Comparison of ENCODE assay signal across 22 cellular contexts in the genomic region with DNA sequence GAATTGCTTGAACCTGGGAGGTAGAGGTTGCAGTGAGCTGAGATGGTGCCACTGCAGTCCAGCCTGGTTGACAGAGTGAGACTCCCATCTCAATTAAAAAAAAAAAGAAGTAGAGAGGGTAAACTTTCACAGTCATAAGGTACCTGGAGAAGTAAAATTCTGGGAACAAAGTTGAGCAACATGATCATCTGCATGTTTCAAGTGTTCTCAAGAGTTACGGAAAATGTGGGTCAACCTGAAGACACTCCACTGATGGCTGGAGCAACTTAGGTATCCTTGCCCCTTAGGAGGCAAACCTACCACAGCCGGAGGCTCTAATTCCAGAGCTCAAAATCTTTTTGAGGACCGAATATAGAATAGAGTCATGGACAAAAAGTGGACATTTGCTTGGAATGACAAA.
"Had no signal": no experiment of that assay in that cellular context is flagged by ENCODE, and none has a peak within 500 bp of the region (broad histone marks: within the 10 kb centered on the region; RNA-seq: fewer than 3 reads in every experiment).

No MANE protein-coding gene starts in this region.

- DNase-seq: colonic mucosa; cortex of kidney; dermis blood vessel endothelial cell; dorsolateral prefrontal cortex; effector CD4-positive, alpha-beta T cell; effector CD8-positive, alpha-beta T cell; effector memory CD4-positive, alpha-beta T cell; effector memory CD8-positive, alpha-beta T cell; endodermal cell; erythroblast; esophagus squamous epithelium; foreskin fibroblast; foreskin keratinocyte; foreskin melanocyte; gastrocnemius medialis; glutamatergic neuron; head of caudate nucleus had no signal

- H3K4me1 ChIP-seq: colonic mucosa, esophagus muscularis mucosa, foreskin keratinocyte, gastrocnemius medialis, gastroesophageal sphincter had no signal

- H3K4me3 ChIP-seq: colonic mucosa, coronary artery, dorsolateral prefrontal cortex, esophagus muscularis mucosa, esophagus squamous epithelium, gastrocnemius medialis, gastroesophageal sphincter had no signal

- H3K27me3 ChIP-seq: colonic mucosa, dorsolateral prefrontal cortex, esophagus muscularis mucosa, esophagus squamous epithelium, foreskin keratinocyte, gastrocnemius medialis, gastroesophageal sphincter had no signal

- H3K9me3 ChIP-seq: colonic mucosa, esophagus muscularis mucosa, esophagus squamous epithelium, gastrocnemius medialis, gastroesophageal sphincter had no signal

- H3K36me3 ChIP-seq: colonic mucosa, esophagus squamous epithelium had no signal

- H3K27ac ChIP-seq: colonic mucosa, coronary artery, epithelial cell of prostate, esophagus muscularis mucosa, esophagus squamous epithelium, foreskin keratinocyte, gastrocnemius medialis, gastroesophageal sphincter had no signal

- ATAC-seq: effector memory CD8-positive, alpha-beta T cell; esophagus mucosa; foreskin keratinocyte; gastrocnemius medialis; gastroesophageal sphincter had no signal
